In genomic region chr19:21568816-21569496, GRCh38 we compare ENCODE assay signal across 8 cellular contexts.
A peak's percentile ranks its signal among the peaks of the same experiment; 100 is the strongest.
DNase-seq lines count a peak whose midpoint lies in the region; ATAC-seq and TF ChIP-seq lines count a peak whose summit lies in the region.

No MANE protein-coding gene starts in this region.

- no peaks in the 10 kb centered on the region for H3K27me3 Mint-ChIP-seq in activated CD4-positive, alpha-beta T cell treated with anti-CD3 and anti-CD28 coated beads for 36 hours

- peak overlapping the region; percentile 5 for H3K4me3 ChIP-seq in choroid plexus epithelial cell (ENCODE audit: low read depth, low read length)
- no peak overlapping the region for H3K4me3 ChIP-seq in A673 (ENCODE audit: low read depth, low read length, poor library complexity, severe bottlenecking)

- CTCF ChIA-PET in activated CD4-positive, alpha-beta T cell treated with anti-CD3 and anti-CD28 coated beads for 36 hours (lab: Charles Lee) = interaction anchor here (0.6 to 2.4 kb wide), 4 partner anchors 11 to 921 kb away, joined by 3 to 15 read pairs (median 4); partner anchors contain the start of gene ZNF429
- CTCF ChIA-PET in A673 (lab: Charles Lee) = no interaction called here

- peaks cover 29% of the 10 kb centered on the region for H3K4me1 Mint-ChIP-seq in activated CD4-positive, alpha-beta T cell treated with anti-CD3 and anti-CD28 coated beads for 36 hours

- peak; percentile 97 for ATAC-seq in activated CD4-positive, alpha-beta T cell treated with anti-CD3 and anti-CD28 coated beads for 36 hours

- DNase-seq in Ammon's horn (ENCODE audit: low spot score) (peak; percentile 98), HuH-7 (ENCODE audit: low spot score) (peak; percentile 78), choroid plexus epithelial cell (ENCODE audit: low read depth) (peak; percentile 56), lung microvascular endothelial cell (ENCODE audit: low read depth in 2 of 2) (peak; percentile 49 to 95), NCI-H187 (lab: John Stamatoyannopoulos, UW) (no peak), A673 (ENCODE audit: low spot score) (no peak)
- peak; percentile 92 for DNase-seq in activated CD4-positive, alpha-beta T cell treated with anti-CD3 and anti-CD28 coated beads for 36 hours
- DNase-seq in stimulated activated CD8-positive, alpha-beta memory T cell treated with anti-CD3 and anti-CD28 coated beads, Interleukin-12 subunit alpha, Interleukin-12 subunit beta, amount 100 ng/mL, for 24 hours (ENCODE audit: extremely low read depth) = peak; percentile 71

- H3K36me3 Mint-ChIP-seq in activated CD4-positive, alpha-beta T cell treated with anti-CD3 and anti-CD28 coated beads for 36 hours (ENCODE audit: low read depth) = peaks cover 23% of the 10 kb centered on the region

- H3K9me3 Mint-ChIP-seq in activated CD4-positive, alpha-beta T cell treated with anti-CD3 and anti-CD28 coated beads for 36 hours (ENCODE audit: low read depth) = peaks cover 6% of the 10 kb centered on the region

- H3K27me3 ChIP-seq in A673 (replicated peaks; ENCODE audit: insufficient read depth, low read depth, low read length, poor library complexity) = no peaks in the 10 kb centered on the region

- H3K36me3 ChIP-seq in A673 (ENCODE audit: insufficient read depth, low read length, poor library complexity, severe bottlenecking) = no peaks in the 10 kb centered on the region

- no peak overlapping the region for H3K27ac ChIP-seq in A673 (ENCODE audit: low read depth, low read length, poor library complexity, severe bottlenecking)

- no peak for TF ChIP-seq CTCF in choroid plexus epithelial cell (conservative IDR thresholded peaks at IDR 0.05; ENCODE audit: low read depth, low read length)
- TF ChIP-seq CTCF in A673 (conservative IDR thresholded peaks at IDR 0.05; ENCODE audit: low read depth, low read length) = no peak

- POLR2A ChIA-PET in activated CD4-positive, alpha-beta T cell treated with anti-CD3 and anti-CD28 coated beads for 36 hours (lab: Charles Lee) = interaction anchor here (0.6 to 1.1 kb wide), 6 partner anchors 17 to 283 kb away, joined by 3 to 6 read pairs (median 3); partner anchors contain the start of genes ZNF100 and ZNF429
- POLR2A ChIA-PET in A673 (lab: Charles Lee; ENCODE audit: low non-redundant PET) = no interaction called here

- H3K27ac Mint-ChIP-seq in activated CD4-positive, alpha-beta T cell treated with anti-CD3 and anti-CD28 coated beads for 36 hours = peak overlapping the region; percentile 100

- peaks cover 50% of the 10 kb centered on the region for H3K9me3 ChIP-seq in A673 (ENCODE audit: low read depth, low read length, poor library complexity, severe bottlenecking)

- no peaks in the 10 kb centered on the region for H3K4me1 ChIP-seq in A673 (ENCODE audit: insufficient read depth, low read length, poor library complexity, severe bottlenecking)

- H3K4me3 Mint-ChIP-seq in activated CD4-positive, alpha-beta T cell treated with anti-CD3 and anti-CD28 coated beads for 36 hours = peak overlapping the region; percentile 86

- intact Hi-C loops in activated CD4-positive, alpha-beta T cell treated with anti-CD3 and anti-CD28 coated beads for 36 hours (cut with DNase I, micrococcal nuclease) = loop anchor here (1.0 to 10.0 kb wide), 7 partner anchors 64 to 1752 kb away; partner anchors contain the start of genes ZNF429 (in 2 of the 2), ZNF100 (in 1 of the 2), ZNF43 (in 1 of the 2) and ZNF492 (in 1 of the 2)
- intact Hi-C loops in A673 (cut with micrococcal nuclease; ENCODE audit: unreplicated experiment) = no loop called here

- no TSS peak for BruUV-seq in A673 (replicated peaks; lab: Mats Ljungman, UMichigan)

Comparison
In these comparisons a context has a peak if more than half of its experiments do, and no peak if none do; other contexts are left out.
1. DNase-seq: peak in Ammon's horn (single experiment), HuH-7 (single experiment), activated CD4-positive, alpha-beta T cell treated with anti-CD3 and anti-CD28 coated beads for 36 hours (single experiment), choroid plexus epithelial cell (single experiment), lung microvascular endothelial cell (2 of 2) and stimulated activated CD8-positive, alpha-beta memory T cell treated with anti-CD3 and anti-CD28 coated beads, Interleukin-12 subunit alpha, Interleukin-12 subunit beta, amount 100 ng/mL, for 24 hours (single experiment); none in NCI-H187 (0 of 2) and A673 (single experiment).